Comparison of ENCODE assay signal across 1 cellular context in the genomic region with DNA sequence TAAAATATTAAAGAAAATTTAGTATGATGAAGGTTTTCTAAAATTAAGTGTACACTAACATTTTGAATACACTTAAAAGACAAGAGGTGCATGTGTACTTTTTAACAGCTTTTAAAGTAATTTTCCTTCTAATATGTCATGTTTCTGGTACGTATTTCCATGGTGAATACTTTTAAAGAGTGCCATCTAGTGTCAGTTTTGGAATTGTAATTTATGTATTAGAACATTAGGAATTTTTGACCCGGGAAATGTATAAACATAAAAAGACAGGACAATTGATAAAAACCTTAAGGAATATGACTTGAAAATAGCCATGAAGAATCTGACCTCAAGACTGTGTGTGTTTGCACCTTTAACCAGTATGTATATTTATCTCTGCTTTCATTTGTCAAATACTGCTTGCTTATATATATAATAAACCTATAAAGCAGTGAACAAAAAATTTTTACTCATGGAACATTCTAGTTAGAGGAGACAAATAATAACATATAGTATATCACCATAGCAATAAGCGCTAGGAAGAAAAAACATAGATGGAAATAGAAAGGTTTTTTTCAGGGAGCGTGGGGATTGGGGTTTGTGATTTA.
TF ChIP-seq lines count a peak whose summit lies in the region.

No MANE protein-coding gene starts in this region.

TF ChIP-seq in GM23338, 12 proteins besides CTCF, POLR2A, EP300 and RAD21 (continued from another document):
- TF ChIP-seq, protein P1, sequence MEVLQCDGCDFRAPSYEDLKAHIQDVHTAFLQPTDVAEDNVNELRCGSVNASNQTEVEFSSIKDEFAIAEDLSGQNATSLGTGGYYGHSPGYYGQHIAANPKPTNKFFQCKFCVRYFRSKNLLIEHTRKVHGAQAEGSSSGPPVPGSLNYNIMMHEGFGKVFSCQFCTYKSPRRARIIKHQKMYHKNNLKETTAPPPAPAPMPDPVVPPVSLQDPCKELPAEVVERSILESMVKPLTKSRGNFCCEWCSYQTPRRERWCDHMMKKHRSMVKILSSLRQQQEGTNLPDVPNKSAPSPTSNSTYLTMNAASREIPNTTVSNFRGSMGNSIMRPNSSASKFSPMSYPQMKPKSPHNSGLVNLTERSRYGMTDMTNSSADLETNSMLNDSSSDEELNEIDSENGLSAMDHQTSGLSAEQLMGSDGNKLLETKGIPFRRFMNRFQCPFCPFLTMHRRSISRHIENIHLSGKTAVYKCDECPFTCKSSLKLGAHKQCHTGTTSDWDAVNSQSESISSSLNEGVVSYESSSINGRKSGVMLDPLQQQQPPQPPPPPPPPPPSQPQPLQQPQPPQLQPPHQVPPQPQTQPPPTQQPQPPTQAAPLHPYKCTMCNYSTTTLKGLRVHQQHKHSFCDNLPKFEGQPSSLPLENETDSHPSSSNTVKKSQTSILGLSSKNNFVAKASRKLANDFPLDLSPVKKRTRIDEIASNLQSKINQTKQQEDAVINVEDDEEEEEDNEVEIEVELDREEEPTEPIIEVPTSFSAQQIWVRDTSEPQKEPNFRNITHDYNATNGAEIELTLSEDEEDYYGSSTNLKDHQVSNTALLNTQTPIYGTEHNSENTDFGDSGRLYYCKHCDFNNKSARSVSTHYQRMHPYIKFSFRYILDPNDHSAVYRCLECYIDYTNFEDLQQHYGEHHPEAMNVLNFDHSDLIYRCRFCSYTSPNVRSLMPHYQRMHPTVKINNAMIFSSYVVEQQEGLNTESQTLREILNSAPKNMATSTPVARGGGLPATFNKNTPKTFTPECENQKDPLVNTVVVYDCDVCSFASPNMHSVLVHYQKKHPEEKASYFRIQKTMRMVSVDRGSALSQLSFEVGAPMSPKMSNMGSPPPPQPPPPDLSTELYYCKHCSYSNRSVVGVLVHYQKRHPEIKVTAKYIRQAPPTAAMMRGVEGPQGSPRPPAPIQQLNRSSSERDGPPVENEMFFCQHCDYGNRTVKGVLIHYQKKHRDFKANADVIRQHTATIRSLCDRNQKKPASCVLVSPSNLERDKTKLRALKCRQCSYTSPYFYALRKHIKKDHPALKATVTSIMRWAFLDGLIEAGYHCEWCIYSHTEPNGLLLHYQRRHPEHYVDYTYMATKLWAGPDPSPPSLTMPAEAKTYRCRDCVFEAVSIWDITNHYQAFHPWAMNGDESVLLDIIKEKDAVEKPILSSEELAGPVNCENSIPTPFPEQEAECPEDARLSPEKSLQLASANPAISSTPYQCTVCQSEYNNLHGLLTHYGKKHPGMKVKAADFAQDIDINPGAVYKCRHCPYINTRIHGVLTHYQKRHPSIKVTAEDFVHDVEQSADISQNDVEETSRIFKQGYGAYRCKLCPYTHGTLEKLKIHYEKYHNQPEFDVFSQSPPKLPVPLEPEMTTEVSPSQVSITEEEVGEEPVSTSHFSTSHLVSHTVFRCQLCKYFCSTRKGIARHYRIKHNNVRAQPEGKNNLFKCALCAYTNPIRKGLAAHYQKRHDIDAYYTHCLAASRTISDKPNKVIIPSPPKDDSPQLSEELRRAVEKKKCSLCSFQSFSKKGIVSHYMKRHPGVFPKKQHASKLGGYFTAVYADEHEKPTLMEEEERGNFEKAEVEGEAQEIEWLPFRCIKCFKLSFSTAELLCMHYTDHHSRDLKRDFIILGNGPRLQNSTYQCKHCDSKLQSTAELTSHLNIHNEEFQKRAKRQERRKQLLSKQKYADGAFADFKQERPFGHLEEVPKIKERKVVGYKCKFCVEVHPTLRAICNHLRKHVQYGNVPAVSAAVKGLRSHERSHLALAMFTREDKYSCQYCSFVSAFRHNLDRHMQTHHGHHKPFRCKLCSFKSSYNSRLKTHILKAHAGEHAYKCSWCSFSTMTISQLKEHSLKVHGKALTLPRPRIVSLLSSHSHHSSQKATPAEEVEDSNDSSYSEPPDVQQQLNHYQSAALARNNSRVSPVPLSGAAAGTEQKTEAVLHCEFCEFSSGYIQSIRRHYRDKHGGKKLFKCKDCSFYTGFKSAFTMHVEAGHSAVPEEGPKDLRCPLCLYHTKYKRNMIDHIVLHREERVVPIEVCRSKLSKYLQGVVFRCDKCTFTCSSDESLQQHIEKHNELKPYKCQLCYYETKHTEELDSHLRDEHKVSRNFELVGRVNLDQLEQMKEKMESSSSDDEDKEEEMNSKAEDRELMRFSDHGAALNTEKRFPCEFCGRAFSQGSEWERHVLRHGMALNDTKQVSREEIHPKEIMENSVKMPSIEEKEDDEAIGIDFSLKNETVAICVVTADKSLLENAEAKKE (CRISPR knock-in tag; IDR thresholded peaks at IDR 0.05) = no peak
- TF ChIP-seq EZH2phosphoT487 (IDR thresholded peaks at IDR 0.05; ENCODE audit: unreplicated experiment) (no peak), JUNB (IDR thresholded peaks at IDR 0.05; ENCODE audit: unreplicated experiment) (no peak)
